Comparison of ENCODE assay signal across 21 cellular contexts in the genomic region with DNA sequence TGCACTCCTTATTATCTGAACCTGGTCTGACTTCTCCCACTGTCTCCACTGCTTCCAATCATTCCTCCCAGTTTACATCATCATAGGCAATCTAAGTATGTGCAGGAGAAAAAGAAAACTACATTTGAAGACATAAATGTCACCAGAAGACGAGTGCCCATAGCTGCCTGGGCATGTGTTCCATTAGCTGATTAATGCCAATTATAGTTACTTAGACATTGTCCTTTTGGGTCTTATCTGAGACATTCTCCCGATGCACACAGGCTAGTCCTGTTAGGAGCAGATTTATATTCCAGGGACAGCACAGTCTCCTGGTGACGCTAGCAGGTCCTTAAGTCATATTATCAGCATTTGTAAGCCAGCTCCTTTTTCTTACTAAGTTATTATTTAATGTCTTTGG.
"Had no signal": no experiment of that assay in that cellular context is flagged by ENCODE, and none has a peak within 500 bp of the region (broad histone marks: within the 10 kb centered on the region; RNA-seq: fewer than 3 reads in every experiment).

No MANE protein-coding gene starts in this region.

- H3K4me3 ChIP-seq: esophagus squamous epithelium, gastroesophageal sphincter, left ventricle myocardium inferior, lower lobe of right lung, mucosa of descending colon, pancreas, suprapubic skin, thyroid gland, upper lobe of left lung, uterus had no signal

- DNase-seq: effector memory CD4-positive, alpha-beta T cell; esophagus squamous epithelium; kidney; left cardiac atrium; left ventricle myocardium inferior; lower lobe of right lung; mucosa of descending colon; naive thymus-derived CD8-positive, alpha-beta T cell; occipital lobe; pancreas; right cardiac atrium; small intestine; stimulated activated CD4-positive, alpha-beta T cell treated with anti-CD3 and anti-CD28 coated beads, Interleukin-2, amount 100 ng/mL, for 48 hours; stimulated activated naive CD8-positive, alpha-beta T cell treated with anti-CD3 and anti-CD28 coated beads, Interleukin-15, Interleukin-2, amounts not matched to agents 100 U/mL and 50 U/mL, for 24 hours; thyroid gland; upper lobe of left lung; uterus had no signal

- H3K36me3 ChIP-seq: esophagus squamous epithelium, gastroesophageal sphincter, left ventricle myocardium inferior, lower lobe of right lung, pancreas, suprapubic skin, thyroid gland, upper lobe of left lung, uterus had no signal

- H3K4me3 Mint-ChIP-seq: naive thymus-derived CD8-positive, alpha-beta T cell had no signal

- H3K27ac Mint-ChIP-seq: naive thymus-derived CD8-positive, alpha-beta T cell; progenitor cell of endocrine pancreas had no signal

- H3K27me3 Mint-ChIP-seq: naive thymus-derived CD8-positive, alpha-beta T cell; progenitor cell of endocrine pancreas had no signal

- ATAC-seq: gastroesophageal sphincter; left cardiac atrium; lower lobe of right lung; mucosa of descending colon; naive thymus-derived CD8-positive, alpha-beta T cell; pancreas; right cardiac atrium; stimulated activated naive CD8-positive, alpha-beta T cell treated with anti-CD3 and anti-CD28 coated beads, Interleukin-15, Interleukin-2, amounts not matched to agents 100 U/mL and 50 U/mL, for 24 hours had no signal

- H3K9me3 Mint-ChIP-seq: naive thymus-derived CD8-positive, alpha-beta T cell had no signal

- H3K36me3 Mint-ChIP-seq: naive thymus-derived CD8-positive, alpha-beta T cell had no signal

- H3K27ac ChIP-seq: epithelial cell of prostate, esophagus squamous epithelium, gastroesophageal sphincter, left ventricle myocardium inferior, lower lobe of right lung, pancreas, suprapubic skin, thyroid gland, upper lobe of left lung, uterus had no signal

- H3K27me3 ChIP-seq: esophagus squamous epithelium, gastroesophageal sphincter, pancreas, suprapubic skin, thyroid gland, upper lobe of left lung, uterus had no signal

- H3K9me3 ChIP-seq: esophagus squamous epithelium, gastroesophageal sphincter, left ventricle myocardium inferior, lower lobe of right lung, mucosa of descending colon, pancreas, suprapubic skin, thyroid gland, upper lobe of left lung, uterus had no signal
